19 cellular contexts compared by ENCODE assay signal in the genomic region with DNA sequence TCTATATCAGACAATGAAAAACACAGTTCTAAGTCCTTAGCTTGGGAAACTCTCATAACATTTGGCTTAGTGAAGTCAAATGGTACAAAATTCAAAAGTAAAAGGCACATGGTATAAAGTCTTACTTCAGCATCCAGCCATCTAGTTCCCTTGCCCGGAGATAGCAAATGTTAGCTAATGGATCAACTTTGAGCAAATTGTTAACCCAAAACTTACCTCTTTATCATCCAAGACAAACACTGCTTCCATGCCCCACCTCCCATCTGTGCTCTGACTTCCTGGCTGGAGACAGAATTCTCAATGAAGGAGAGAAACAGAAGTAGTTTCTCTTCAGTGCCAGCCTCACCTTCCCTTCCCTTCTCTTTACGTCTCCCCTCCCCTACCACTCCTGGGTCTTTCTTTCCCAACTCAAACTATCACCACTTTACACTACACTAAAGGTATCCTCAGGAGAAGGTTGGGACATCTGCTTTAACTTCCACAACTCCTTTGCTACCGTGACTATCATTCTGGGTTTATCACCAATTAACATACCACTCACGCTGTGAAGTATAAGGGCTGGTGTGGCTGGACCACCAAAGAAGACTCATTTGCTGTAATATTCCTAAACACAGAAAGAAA.
"Had no signal": no experiment of that assay in that cellular context is flagged by ENCODE, and none has a peak within 500 bp of the region (broad histone marks: within the 10 kb centered on the region; RNA-seq: fewer than 3 reads in every experiment).

No MANE protein-coding gene starts in this region.

- H3K27me3 Mint-ChIP-seq: effector memory CD8-positive, alpha-beta T cell; memory B cell had no signal

- H3K36me3 Mint-ChIP-seq: stimulated activated effector memory CD8-positive, alpha-beta T cell treated with anti-CD3 and anti-CD28 coated beads, Interleukin-12 subunit alpha, Interleukin-12 subunit beta, amount 100 ng/mL, for 72 hours had no signal

- H3K4me1 Mint-ChIP-seq: activated naive CD8-positive, alpha-beta T cell treated with anti-CD3 and anti-CD28 coated beads, Interleukin-2, amount 50 U/mL, for 24 hours; neural crest cell; stimulated activated effector memory CD8-positive, alpha-beta T cell treated with anti-CD3 and anti-CD28 coated beads, Interleukin-12 subunit alpha, Interleukin-12 subunit beta, amount 100 ng/mL, for 72 hours had no signal

- H3K4me1 ChIP-seq: ascending aorta, gastrocnemius medialis, heart right ventricle, left ventricle myocardium inferior, upper lobe of right lung had no signal

- H3K27ac ChIP-seq: ascending aorta, epithelial cell of prostate, gastrocnemius medialis, heart right ventricle, left ventricle myocardium inferior, thoracic aorta, upper lobe of right lung had no signal

- H3K9me3 Mint-ChIP-seq: activated naive CD8-positive, alpha-beta T cell treated with anti-CD3 and anti-CD28 coated beads, Interleukin-2, amount 50 U/mL, for 24 hours; effector memory CD8-positive, alpha-beta T cell; memory B cell; neural crest cell; stimulated activated effector memory CD8-positive, alpha-beta T cell treated with anti-CD3 and anti-CD28 coated beads, Interleukin-12 subunit alpha, Interleukin-12 subunit beta, amount 100 ng/mL, for 72 hours; T-helper 2 cell treated with Interferon-gamma antibody and Interleukin-4, amounts not matched to agents 5 μg/mL and 100 μg/mL, for 36 hours had no signal

- H3K9me3 ChIP-seq: ascending aorta, gastrocnemius medialis, heart right ventricle, left ventricle myocardium inferior, thoracic aorta, upper lobe of right lung had no signal

- H3K4me3 ChIP-seq: ascending aorta, gastrocnemius medialis, heart right ventricle, left ventricle myocardium inferior, thoracic aorta, upper lobe of right lung had no signal

- H3K27me3 ChIP-seq: ascending aorta, gastrocnemius medialis, heart right ventricle, upper lobe of right lung had no signal

- FAIRE-seq: bronchial epithelial cell had no signal

- DNase-seq: activated naive CD4-positive, alpha-beta T cell; activated naive CD8-positive, alpha-beta T cell treated with anti-CD3 and anti-CD28 coated beads, Interleukin-2, amount 50 U/mL, for 24 hours; dermis blood vessel endothelial cell; effector memory CD8-positive, alpha-beta T cell; gastrocnemius medialis; heart right ventricle; islet precursor cell; left ventricle myocardium inferior; SW 1271; upper lobe of right lung had no signal

- H3K36me3 ChIP-seq: ascending aorta, gastrocnemius medialis, heart right ventricle, left ventricle myocardium inferior, thoracic aorta, upper lobe of right lung had no signal

- ATAC-seq: activated CD4-positive, CD25-positive, alpha-beta regulatory T cell treated with anti-CD3 and anti-CD28 coated beads, Interleukin-2, amount 50 U/mL, for 24 hours; activated naive CD8-positive, alpha-beta T cell treated with anti-CD3 and anti-CD28 coated beads, Interleukin-2, amount 50 U/mL, for 24 hours; effector memory CD8-positive, alpha-beta T cell; gastrocnemius medialis; heart right ventricle; stimulated activated effector memory CD8-positive, alpha-beta T cell treated with anti-CD3 and anti-CD28 coated beads, Interleukin-12 subunit alpha, Interleukin-12 subunit beta, amount 100 ng/mL, for 72 hours; upper lobe of right lung had no signal

- H3K4me3 Mint-ChIP-seq: activated naive CD8-positive, alpha-beta T cell treated with anti-CD3 and anti-CD28 coated beads, Interleukin-2, amount 50 U/mL, for 24 hours; effector memory CD8-positive, alpha-beta T cell; memory B cell; neural crest cell; stimulated activated effector memory CD8-positive, alpha-beta T cell treated with anti-CD3 and anti-CD28 coated beads, Interleukin-12 subunit alpha, Interleukin-12 subunit beta, amount 100 ng/mL, for 72 hours; T-helper 2 cell treated with Interferon-gamma antibody and Interleukin-4, amounts not matched to agents 5 μg/mL and 100 μg/mL, for 36 hours had no signal

- H3K27ac Mint-ChIP-seq: activated naive CD8-positive, alpha-beta T cell treated with anti-CD3 and anti-CD28 coated beads, Interleukin-2, amount 50 U/mL, for 24 hours; effector memory CD8-positive, alpha-beta T cell; memory B cell; stimulated activated effector memory CD8-positive, alpha-beta T cell treated with anti-CD3 and anti-CD28 coated beads, Interleukin-12 subunit alpha, Interleukin-12 subunit beta, amount 100 ng/mL, for 72 hours; T-helper 2 cell treated with Interferon-gamma antibody and Interleukin-4, amounts not matched to agents 5 μg/mL and 100 μg/mL, for 36 hours had no signal
